35 cellular contexts compared by ENCODE assay signal in the genomic region with DNA sequence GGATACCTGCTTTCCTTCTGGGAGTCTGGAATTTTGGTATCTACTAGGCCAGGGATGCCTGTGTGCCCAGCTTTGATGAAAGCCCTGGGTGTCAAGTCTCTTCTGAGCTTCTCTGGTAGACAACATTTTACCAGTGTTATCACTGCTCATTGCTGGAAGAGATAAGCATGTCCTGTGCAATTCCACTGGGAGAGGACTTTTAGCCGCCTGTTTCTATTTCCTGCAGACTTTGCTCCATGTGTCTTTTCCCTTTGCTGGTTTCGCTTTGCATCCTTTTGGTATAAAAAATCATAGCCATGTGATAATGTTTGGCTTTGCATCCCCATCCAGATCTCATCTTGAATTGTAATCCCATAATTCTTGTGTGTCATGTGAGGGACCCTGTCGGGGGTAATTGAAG.
"Had no signal": no experiment of that assay in that cellular context is flagged by ENCODE, and none has a peak within 500 bp of the region (broad histone marks: within the 10 kb centered on the region; RNA-seq: fewer than 3 reads in every experiment).

No MANE protein-coding gene starts in this region.

- H3K9me3 ChIP-seq: MG63 had no signal

- H3K36me3 ChIP-seq: MG63 had no signal

- H3K27ac ChIP-seq: KMS-11 had no signal

- DNase-seq: Karpas-422, Kasumi-1, MG63, MM.1S, MV-4-11, NCI-H1048, NCI-H1092, NCI-H1092 treated with DMSO at 0.1 percent for 48 hours, NCI-H1105, NCI-H1105 treated with DMSO at 0.1 percent for 48 hours, NCI-H1417 treated with DMSO at 0.1 percent for 48 hours, NCI-H1436, NCI-H1436 treated with DMSO at 0.1 percent for 48 hours, NCI-H146, NCI-H1694, NCI-H1694 treated with DMSO at 0.1 percent for 48 hours, NCI-H187, NCI-H187 treated with DMSO at 0.1 percent for 48 hours, NCI-H1930, NCI-H2029, NCI-H2029 treated with DMSO at 0.1 percent for 48 hours, NCI-H2081, NCI-H2081 treated with DMSO at 0.1 percent for 48 hours, NCI-H2107, NCI-H2171, NCI-H2171 treated with DMSO at 0.1 percent for 48 hours, NCI-H2227 treated with DMSO at 0.1 percent for 48 hours, NCI-H226, NCI-H345, NCI-H446, NCI-H446 treated with DMSO at 0.1 percent for 48 hours, NCI-H510A, NCI-H510A treated with DMSO at 0.1 percent for 48 hours, NCI-H524 had no signal

- H3K4me3 ChIP-seq: MG63 had no signal

- H3K27me3 ChIP-seq: MG63 had no signal
